19 cellular contexts compared by ENCODE assay signal in genomic region chr12:78220811-78221210, GRCh38.
DNase-seq lines count a peak whose midpoint lies in the region; ATAC-seq and TF ChIP-seq lines count a peak whose summit lies in the region.
"Had no signal": no experiment of that assay in that cellular context is flagged by ENCODE, and none has a peak within 500 bp of the region (broad histone marks: within the 10 kb centered on the region; RNA-seq: fewer than 3 reads in every experiment).

No MANE protein-coding gene starts in this region.

- H3K4me1 ChIP-seq in heart left ventricle = no peaks in the 10 kb centered on the region
- H3K4me1 ChIP-seq in ovary (ENCODE audit: insufficient read depth) = no peaks in the 10 kb centered on the region
- H3K4me1 ChIP-seq: A549 had no signal

- peak; percentile 50 for ATAC-seq in Right ventricle myocardium inferior
- no peak for ATAC-seq in heart left ventricle
- ATAC-seq: A549, GM23338, HCT116 had no signal

- H3K4me3 ChIP-seq in heart left ventricle (no peak overlapping the region), ovary (no peak overlapping the region)
- H3K4me3 ChIP-seq: A549, GM23338 had no signal

- TF ChIP-seq POLR2A in heart left ventricle (IDR thresholded peaks at IDR 0.05) = no peak
- TF ChIP-seq POLR2A in ovary (IDR thresholded peaks at IDR 0.05) = no peak

- H3K27me3 ChIP-seq in heart left ventricle (no peaks in the 10 kb centered on the region), ovary (no peaks in the 10 kb centered on the region)

- TF ChIP-seq EP300 in ovary (IDR thresholded peaks at IDR 0.05) = no peak

- H3K9me3 ChIP-seq in heart left ventricle (no peaks in the 10 kb centered on the region), ovary (no peaks in the 10 kb centered on the region)
- H3K9me3 ChIP-seq: A549 had no signal

- CTCF ChIA-PET in RWPE1 (lab: Yijun Ruan, JAX) = no interaction called here

- WGBS in heart left ventricle, 4 donors = 83 to 91% (median 88%) methylated on average over 2 of the region's 2 CpGs
- 77 to 91% (median 88%) methylated on average over 2 of the region's 2 CpGs for WGBS in ovary, 3 donors

- in situ Hi-C loops in G401 (cut with HindIII; ENCODE audit: low sequenced_read_pairs) = no loop called here

- POLR2A ChIA-PET in RWPE1 (lab: Yijun Ruan, JAX; ENCODE audit: low non-redundant PET) = no interaction called here

- intact Hi-C loops in Right ventricle myocardium inferior (cut with DNase I) = no loop called here
- intact Hi-C loops in heart left ventricle (cut with DNase I) = no loop called here
- intact Hi-C loops in ovary (cut with DNase I) = no loop called here

- H3K27ac ChIP-seq in heart left ventricle = no peak overlapping the region
- H3K27ac ChIP-seq in RWPE1 = no peak overlapping the region
- no peak overlapping the region for H3K27ac ChIP-seq in ovary
- H3K27ac ChIP-seq: A549 had no signal

- TF ChIP-seq CTCF in heart left ventricle (IDR thresholded peaks at IDR 0.05) = no peak
- no peak for TF ChIP-seq CTCF in RWPE1 (conservative IDR thresholded peaks at IDR 0.05; ENCODE audit: low read depth)
- no peak for TF ChIP-seq CTCF in ovary (IDR thresholded peaks at IDR 0.05)

- H3K36me3 ChIP-seq in heart left ventricle = no peaks in the 10 kb centered on the region
- no peaks in the 10 kb centered on the region for H3K36me3 ChIP-seq in ovary

- DNase-seq in Right ventricle myocardium inferior (ENCODE audit: missing footprints) (no peak), heart left ventricle (no peak), G401 (ENCODE audit: low spot score) (peak; percentile 48), cerebellar cortex (ENCODE audit: low spot score) (peak; percentile 49), RWPE1 (ENCODE audit: low spot score) (no peak), NCI-H226 (no peak), ovary (no peak)
- DNase-seq: 8988T; ACHN; AML-193; Calu3; CD4-positive, alpha-beta memory T cell; COR-L47; DMS53; DMS79 treated with DMSO at 0.1 percent for 48 hours; H9 had no signal

Comparison
In these comparisons a context has a peak if more than half of its experiments do, and no peak if none do; other contexts are left out.
1. DNase-seq: peak in G401 (single experiment) and cerebellar cortex (single experiment); none in Right ventricle myocardium inferior (single experiment), heart left ventricle (0 of 5), RWPE1 (single experiment), NCI-H226 (single experiment) and ovary (0 of 5).